8 cellular contexts compared by ENCODE assay signal in genomic region chr16:68229431-68230175, GRCh38. TPM values are rescaled to one million over a fixed set of nuclear protein-coding genes. Genes with fewer than 3 reads are reported as not detected.
DNase-seq lines count a peak whose midpoint lies in the region; ATAC-seq and TF ChIP-seq lines count a peak whose summit lies in the region.

No MANE protein-coding gene starts in this region.

- ATAC-seq in activated naive CD4-positive, alpha-beta T cell treated with anti-CD3 and anti-CD28 coated beads, Interleukin-2, amount 50 U/mL, for 72 hours = no peak
- ATAC-seq in HG02678 (IDR thresholded peaks at IDR 0.05; ENCODE audit: unreplicated experiment) (no peak), HG02852 (IDR thresholded peaks at IDR 0.05; ENCODE audit: unreplicated experiment) (no peak)

- in situ Hi-C loops in HAP-1 (cut with MboI; ENCODE audit: low sequenced_read_pairs) = no loop called here

- H3K27me3 Mint-ChIP-seq in CD8-positive, alpha-beta memory T cell = peaks cover 0 to 4% of the 10 kb centered on the region in 2 donors

- peaks cover 0 to under 1% (median 0%) of the 10 kb centered on the region in 5 donors for H3K9me3 Mint-ChIP-seq in CD8-positive, alpha-beta memory T cell
- no peaks in the 10 kb centered on the region for H3K9me3 Mint-ChIP-seq in activated naive CD4-positive, alpha-beta T cell treated with anti-CD3 and anti-CD28 coated beads, Interleukin-2, amount 50 U/mL, for 72 hours

- no peaks in the 10 kb centered on the region for H3K27me3 ChIP-seq in CD8-positive, alpha-beta memory T cell (ENCODE audit: insufficient read depth, low read length, poor library complexity, severe bottlenecking)
- H3K27me3 ChIP-seq in HAP-1 (ENCODE audit: low read depth) (no peaks in the 10 kb centered on the region), cardiac muscle cell (peaks cover 13% of the 10 kb centered on the region)

- no peak overlapping the region for H3K27ac ChIP-seq in CD8-positive, alpha-beta memory T cell (ENCODE audit: low read depth, low read length)
- no peak overlapping the region for H3K27ac ChIP-seq in cardiac muscle cell

- H3K36me3 Mint-ChIP-seq in CD8-positive, alpha-beta memory T cell = peaks cover 0 to 52% (median 0%) of the 10 kb centered on the region in 3 donors
- H3K36me3 Mint-ChIP-seq in activated naive CD4-positive, alpha-beta T cell treated with anti-CD3 and anti-CD28 coated beads, Interleukin-2, amount 50 U/mL, for 72 hours = no peaks in the 10 kb centered on the region

- H3K4me1 ChIP-seq in CD8-positive, alpha-beta memory T cell (ENCODE audit: insufficient read depth, low read length) = peaks cover 32% of the 10 kb centered on the region
- H3K4me1 ChIP-seq in HAP-1 = no peaks in the 10 kb centered on the region
- peaks cover 12% of the 10 kb centered on the region for H3K4me1 ChIP-seq in cardiac muscle cell (ENCODE audit: low read depth)

- TF ChIP-seq CTCF in cardiac muscle cell (IDR thresholded peaks at IDR 0.05; ENCODE audit: low read depth, low read length) = peak; percentile 94

- peaks cover 4% of the 10 kb centered on the region for H3K36me3 ChIP-seq in CD8-positive, alpha-beta memory T cell (ENCODE audit: insufficient read depth, low read length)
- H3K36me3 ChIP-seq in HAP-1 (replicated peaks) = peaks cover 9% of the 10 kb centered on the region; the same call in 1 of the 2 replicates
- H3K36me3 ChIP-seq in cardiac muscle cell = no peaks in the 10 kb centered on the region

- peak overlapping the region in 1 of 7 donors; percentile 27 for H3K4me3 Mint-ChIP-seq in CD8-positive, alpha-beta memory T cell

- H3K27ac Mint-ChIP-seq in CD8-positive, alpha-beta memory T cell = peak overlapping the region; percentile 32 to 93 (median 74)
- H3K27ac Mint-ChIP-seq in activated naive CD4-positive, alpha-beta T cell treated with anti-CD3 and anti-CD28 coated beads, Interleukin-2, amount 50 U/mL, for 72 hours = peak overlapping the region; percentile 49 to 78

- no peak overlapping the region for H3K4me3 ChIP-seq in CD8-positive, alpha-beta memory T cell (ENCODE audit: low read length)
- no peak overlapping the region for H3K4me3 ChIP-seq in HAP-1
- no peak overlapping the region for H3K4me3 ChIP-seq in cardiac muscle cell

- POLR2A ChIA-PET in CD8-positive, alpha-beta memory T cell (lab: Charles Lee) = interaction anchor here (0.9 kb wide), 1 partner anchor 169 kb away, joined by 5 read pairs; no protein-coding TSS in a partner anchor

- no peaks in the 10 kb centered on the region for H3K9me3 ChIP-seq in CD8-positive, alpha-beta memory T cell (ENCODE audit: low read length)
- H3K9me3 ChIP-seq in HAP-1 (no peaks in the 10 kb centered on the region), cardiac muscle cell (ENCODE audit: low read depth) (no peaks in the 10 kb centered on the region)

- CTCF ChIA-PET in CD8-positive, alpha-beta memory T cell (lab: Charles Lee) = interaction anchor here (0.7 to 2.8 kb wide), 10 partner anchors 14 to 346 kb away, joined by 3 to 11 read pairs (median 4); no protein-coding TSS in a partner anchor

- peaks cover 26 to 45% (median 42%) of the 10 kb centered on the region in 3 donors for H3K4me1 Mint-ChIP-seq in CD8-positive, alpha-beta memory T cell

- DNase-seq in CD8-positive, alpha-beta memory T cell = peak in 4 of 5 donors; percentile 40 to 61 (median 48)
- DNase-seq in HAP-1 (ENCODE audit: low spot score in 2 of 2) = peak; percentile 41 to 63
- peak; percentile 70 for DNase-seq in OCI-M1 (lab: John Stamatoyannopoulos, UW)
- DNase-seq in activated naive CD4-positive, alpha-beta T cell treated with anti-CD3 and anti-CD28 coated beads, Interleukin-2, amount 50 U/mL, for 72 hours (ENCODE audit: low spot score in 2 of 2) = peak in 1 of 2 donors; percentile 59
- DNase-seq in cardiac muscle cell (ENCODE audit: low read depth in 1 of 2, low spot score in 1 of 2) = peak; percentile 68 to 78
- DNase-seq in renal cortical epithelial cell (ENCODE audit: low read depth) = peak; percentile 49

RNA-seq across cellular contexts. Expression of gene ESRP2, which starts 6.3 kb away (rescaled TPM):
- under 1 TPM; 0.11 to 0.27 TPM for total RNA-seq in CD8-positive, alpha-beta memory T cell
- 0.32 TPM for polyA plus RNA-seq in CD8-positive, alpha-beta memory T cell
- total RNA-seq in activated naive CD4-positive, alpha-beta T cell treated with anti-CD3 and anti-CD28 coated beads, Interleukin-2, amount 50 U/mL, for 72 hours = under 1 TPM; 0.43 to 0.48 TPM
- total RNA-seq in cardiac muscle cell = 0.60 and 2.8 TPM in 2 replicates
- 1.8 and 3.1 TPM in 2 replicates for polyA plus RNA-seq in cardiac muscle cell
- 11.5 and 13.9 TPM in 2 replicates for total RNA-seq in renal cortical epithelial cell

RNA-seq across cellular contexts. Expression of gene PLA2G15, which starts 15.6 kb away (rescaled TPM):
- total RNA-seq in CD8-positive, alpha-beta memory T cell = 1 to 10 TPM; 9.0 to 9.4 TPM
- polyA plus RNA-seq in CD8-positive, alpha-beta memory T cell = 11.0 TPM
- 1 to 10 TPM; 9.7 to 9.8 TPM for total RNA-seq in activated naive CD4-positive, alpha-beta T cell treated with anti-CD3 and anti-CD28 coated beads, Interleukin-2, amount 50 U/mL, for 72 hours
- 18.0 and 19.8 TPM in 2 replicates for total RNA-seq in cardiac muscle cell
- polyA plus RNA-seq in cardiac muscle cell = 17.1 and 17.5 TPM in 2 replicates
- total RNA-seq in renal cortical epithelial cell = 19.3 and 50.1 TPM in 2 replicates

RNA-seq across cellular contexts. Expression of gene SLC7A6, which starts 34.7 kb away (rescaled TPM):
- 10 to 100 TPM; 91.2 to 94.9 TPM for total RNA-seq in CD8-positive, alpha-beta memory T cell
- polyA plus RNA-seq in CD8-positive, alpha-beta memory T cell = 18.7 TPM
- total RNA-seq in activated naive CD4-positive, alpha-beta T cell treated with anti-CD3 and anti-CD28 coated beads, Interleukin-2, amount 50 U/mL, for 72 hours = 10 to 100 TPM; 69.0 to 97.7 TPM
- total RNA-seq in cardiac muscle cell = 13.5 and 14.3 TPM in 2 replicates
- 11.5 and 17.1 TPM in 2 replicates for polyA plus RNA-seq in cardiac muscle cell
- total RNA-seq in renal cortical epithelial cell = 7.1 and 20.0 TPM in 2 replicates
